In genomic region chr7:149690688-149691446, GRCh38 we compare ENCODE assay signal across 8 cellular contexts.
A peak's percentile ranks its signal among the peaks of the same experiment; 100 is the strongest.
DNase-seq lines count a peak whose midpoint lies in the region; ATAC-seq and TF ChIP-seq lines count a peak whose summit lies in the region.

No MANE protein-coding gene starts in this region.

- H3K4me1 ChIP-seq in RWPE2 (ENCODE audit: insufficient read depth, poor library complexity, severe bottlenecking) (no peaks in the 10 kb centered on the region), thyroid gland (peaks cover 5 to 6% of the 10 kb centered on the region in 2 donors)

- H3K9me3 Mint-ChIP-seq in activated naive CD4-positive, alpha-beta T cell treated with anti-CD3 and anti-CD28 coated beads, Interleukin-2, amount 50 U/mL, for 72 hours, result no peaks in the 10 kb centered on the region

- intact Hi-C loops in Right ventricle myocardium superior (cut with DNase I) (no loop called here), thyroid gland (cut with DNase I) (no loop called here)

- no peaks in the 10 kb centered on the region for H3K36me3 Mint-ChIP-seq in activated naive CD4-positive, alpha-beta T cell treated with anti-CD3 and anti-CD28 coated beads, Interleukin-2, amount 50 U/mL, for 72 hours

- H3K9me3 ChIP-seq in RWPE2 (ENCODE audit: severe bottlenecking) (no peaks in the 10 kb centered on the region), thyroid gland (no peaks in the 10 kb centered on the region)

- no peak overlapping the region for H3K27ac Mint-ChIP-seq in activated naive CD4-positive, alpha-beta T cell treated with anti-CD3 and anti-CD28 coated beads, Interleukin-2, amount 50 U/mL, for 72 hours

- TF ChIP-seq CTCF in RWPE2 (IDR thresholded peaks at IDR 0.05; ENCODE audit: poor library complexity, severe bottlenecking) (no peak), thyroid gland (IDR thresholded peaks at IDR 0.05) (no peak)

- H3K27me3 ChIP-seq in RWPE2 (ENCODE audit: insufficient read depth, poor library complexity, severe bottlenecking) (peaks cover 26% of the 10 kb centered on the region), thyroid gland (peaks cover 18% of the 10 kb centered on the region)

- no peak for TF ChIP-seq POLR2A in thyroid gland (IDR thresholded peaks at IDR 0.05)

- 26 to 34% methylated on average over 22 of the region's 22 CpGs for WGBS in thyroid gland, 2 donors

- no peaks in the 10 kb centered on the region for H3K36me3 ChIP-seq in RWPE2 (ENCODE audit: low read depth)
- H3K36me3 ChIP-seq in thyroid gland, result no peaks in the 10 kb centered on the region

- no peak overlapping the region for H3K27ac ChIP-seq in RWPE2 (ENCODE audit: poor library complexity, severe bottlenecking)
- H3K27ac ChIP-seq in thyroid gland, result no peak overlapping the region

- H3K4me3 ChIP-seq in RWPE2 (ENCODE audit: severe bottlenecking), result no peak overlapping the region
- H3K4me3 ChIP-seq in thyroid gland (replicated peaks in 1 of 3), result no peak overlapping the region

- DNase-seq in activated naive CD4-positive, alpha-beta T cell treated with anti-CD3 and anti-CD28 coated beads, Interleukin-2, amount 50 U/mL, for 72 hours (ENCODE audit: low spot score in 2 of 2), result no peak
- no peak for DNase-seq in activated naive CD4-positive, alpha-beta T cell treated with Interleukin-2 at 50 U/mL for 16 hours
- DNase-seq in RWPE2 (ENCODE audit: low spot score), result no peak
- peak; percentile 56 for DNase-seq in Right ventricle myocardium superior
- DNase-seq in thyroid gland, result peak; percentile 8 to 9
- DNase-seq in globus pallidus (ENCODE audit: low spot score), result no peak

- peak; percentile 31 to 76 for ATAC-seq in activated naive CD4-positive, alpha-beta T cell treated with anti-CD3 and anti-CD28 coated beads, Interleukin-2, amount 50 U/mL, for 72 hours
- ATAC-seq in RWPE2 (ENCODE audit: low read depth) (peak; percentile 74), Right ventricle myocardium superior (ENCODE audit: poor library complexity) (peak; percentile 46), HG03571 (IDR thresholded peaks at IDR 0.05; ENCODE audit: unreplicated experiment) (no peak), HG02970 (IDR thresholded peaks at IDR 0.05; ENCODE audit: low FRiP score, unreplicated experiment) (no peak)

Comparison
In these comparisons a context has a peak if more than half of its experiments do, and no peak if none do; other contexts are left out.
1. ATAC-seq: peak in activated naive CD4-positive, alpha-beta T cell treated with anti-CD3 and anti-CD28 coated beads, Interleukin-2, amount 50 U/mL, for 72 hours (2 of 2), RWPE2 (single experiment) and Right ventricle myocardium superior (single experiment); none in HG03571 (single experiment) and HG02970 (single experiment).
2. DNase-seq: peak in Right ventricle myocardium superior (single experiment) and thyroid gland (2 of 2); none in activated naive CD4-positive, alpha-beta T cell treated with anti-CD3 and anti-CD28 coated beads, Interleukin-2, amount 50 U/mL, for 72 hours (0 of 2), activated naive CD4-positive, alpha-beta T cell treated with Interleukin-2 at 50 U/mL for 16 hours (single experiment), RWPE2 (single experiment) and globus pallidus (single experiment).